In the genomic region with DNA sequence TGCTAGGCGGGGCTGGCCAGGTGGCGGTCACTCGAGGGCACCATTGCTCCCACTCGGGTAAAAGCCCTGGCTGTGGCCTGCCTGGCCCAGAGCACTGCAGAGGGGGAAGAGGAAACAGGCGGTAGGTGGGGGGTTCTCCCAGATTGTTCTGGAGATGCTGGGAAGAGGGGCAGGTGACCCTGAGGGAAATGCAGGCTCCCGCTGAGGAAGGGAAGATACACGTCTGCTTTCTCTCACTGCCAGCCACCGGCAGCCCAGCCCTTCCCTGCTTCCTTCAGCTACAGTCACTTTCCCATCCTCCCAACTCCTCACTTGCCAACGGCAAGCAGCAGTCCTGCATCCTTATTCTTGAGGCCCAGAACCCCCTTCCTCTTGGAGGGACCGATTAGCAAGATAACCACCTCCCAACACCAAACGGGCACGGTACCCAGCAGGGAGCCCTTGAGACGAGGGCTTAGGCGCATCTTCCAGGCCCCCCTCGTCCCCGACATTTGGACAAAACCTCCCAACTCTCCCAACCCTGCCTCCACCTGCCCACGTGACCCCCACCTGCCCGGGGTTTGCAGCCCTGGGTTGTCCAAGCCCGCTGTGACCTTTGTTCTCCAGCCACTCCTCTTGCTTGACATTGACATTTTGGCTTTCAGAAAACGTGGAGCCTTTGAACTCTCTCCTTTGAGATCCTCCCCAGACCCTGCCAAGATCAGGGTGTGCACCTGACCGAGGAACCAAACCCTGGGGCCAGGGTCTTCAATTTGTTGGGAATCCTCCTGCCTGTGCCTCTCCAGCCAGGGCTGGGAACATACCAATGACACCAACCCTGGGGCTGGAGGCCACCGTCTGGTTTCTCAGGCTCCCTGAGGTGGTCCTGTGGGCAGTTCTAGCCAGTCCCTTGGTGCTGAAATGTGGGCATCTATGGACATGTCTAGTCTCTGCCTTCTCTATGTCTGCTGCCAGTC, we compare ENCODE assay signal across 21 cellular contexts.
"Had no signal": no experiment of that assay in that cellular context is flagged by ENCODE, and none has a peak within 500 bp of the region (broad histone marks: within the 10 kb centered on the region; RNA-seq: fewer than 3 reads in every experiment).

No MANE protein-coding gene starts in this region.

- H3K27ac ChIP-seq: cardiac muscle cell, esophagus squamous epithelium, gastrocnemius medialis, thoracic aorta, upper lobe of left lung had no signal

- H3K27me3 ChIP-seq: cardiac muscle cell, upper lobe of left lung had no signal

- H3K4me3 ChIP-seq: cardiac muscle cell, esophagus squamous epithelium, gastrocnemius medialis, spleen, thoracic aorta, upper lobe of left lung had no signal

- H3K27ac Mint-ChIP-seq: activated naive CD8-positive, alpha-beta T cell treated with anti-CD3 and anti-CD28 coated beads for 36 hours; activated T-helper 2 cell treated with anti-CD3 and anti-CD28 coated beads, Interferon-gamma antibody, Interleukin-2, Interleukin-4, amounts not matched to agents 10 μg/mL and 5 μg/mL and 100 μg/mL, durations not matched to agents 14 hours and 24 hours and 36 hours; nephron progenitor cell had no signal

- H3K36me3 ChIP-seq: cardiac muscle cell, esophagus squamous epithelium, gastrocnemius medialis, spleen, thoracic aorta had no signal

- DNase-seq: activated CD4-positive, alpha-beta T cell treated with anti-CD3 and anti-CD28 coated beads, Interleukin-2, amount 50 U/mL, for 4 hours; activated CD8-positive, alpha-beta memory T cell treated with anti-CD3 and anti-CD28 coated beads, Interleukin-2, amount 50 U/mL, for 48 hours; activated naive CD4-positive, alpha-beta T cell; activated naive CD8-positive, alpha-beta T cell treated with anti-CD3 and anti-CD28 coated beads for 36 hours; activated T-cell treated with anti-CD3 and anti-CD28 coated beads, Interleukin-2, amount 50 U/mL, for 4 hours; dermis blood vessel endothelial cell; effector memory CD4-positive, alpha-beta T cell; esophagus squamous epithelium; gastrocnemius medialis; nephron progenitor cell; occipital lobe; retina; stimulated activated CD4-positive, alpha-beta T cell treated with anti-CD3 and anti-CD28 coated beads, Interleukin-4, amount 100 ng/mL, for 1 hour; stimulated activated naive CD4-positive, alpha-beta T cell; T-helper 1 cell; T-helper 9 cell had no signal

- H3K36me3 Mint-ChIP-seq: activated naive CD8-positive, alpha-beta T cell treated with anti-CD3 and anti-CD28 coated beads for 36 hours had no signal

- H3K9me3 Mint-ChIP-seq: activated naive CD8-positive, alpha-beta T cell treated with anti-CD3 and anti-CD28 coated beads for 36 hours; activated T-cell treated with anti-CD3 and anti-CD28 coated beads, Interleukin-2, amount 50 U/mL, for 4 hours; activated T-helper 2 cell treated with anti-CD3 and anti-CD28 coated beads, Interferon-gamma antibody, Interleukin-2, Interleukin-4, amounts not matched to agents 10 μg/mL and 5 μg/mL and 100 μg/mL, durations not matched to agents 14 hours and 24 hours and 36 hours; nephron progenitor cell had no signal

- ATAC-seq: activated T-cell treated with anti-CD3 and anti-CD28 coated beads, Interleukin-2, amount 50 U/mL, for 4 hours; gastrocnemius medialis had no signal

- H3K9me3 ChIP-seq: esophagus squamous epithelium, gastrocnemius medialis, spleen, thoracic aorta, upper lobe of left lung had no signal

- H3K4me3 Mint-ChIP-seq: activated naive CD8-positive, alpha-beta T cell treated with anti-CD3 and anti-CD28 coated beads for 36 hours; activated T-cell treated with anti-CD3 and anti-CD28 coated beads, Interleukin-2, amount 50 U/mL, for 4 hours; nephron progenitor cell had no signal
